ENCODE assay signal across 1 cellular context in the genomic region with DNA sequence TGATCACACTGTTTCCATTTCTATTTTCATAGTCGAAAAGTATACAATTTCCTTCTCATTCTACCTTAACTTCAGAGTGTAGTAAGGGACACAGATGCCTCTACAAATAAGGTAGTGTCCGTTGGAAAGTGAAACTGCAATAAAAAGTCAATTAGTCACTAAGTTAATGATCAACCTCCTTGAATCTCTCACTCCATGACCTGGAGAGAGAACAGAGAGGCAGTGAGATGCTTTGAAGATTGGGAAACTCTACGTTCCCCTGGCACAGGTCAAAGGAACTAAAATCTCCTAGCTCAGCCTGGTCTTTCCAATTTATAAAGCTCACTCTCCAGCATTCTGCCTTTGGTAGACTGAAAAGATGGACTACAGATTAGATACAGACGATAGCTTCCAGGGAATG.
A peak's percentile ranks its signal among the peaks of the same experiment; 100 is the strongest.
TF ChIP-seq lines count a peak whose summit lies in the region.

No MANE protein-coding gene starts in this region.

TF ChIP-seq in GM12878, 131 proteins besides CTCF, POLR2A, EP300 and RAD21 (continued from another document):
- TF ChIP-seq PRDM15 (CRISPR knock-in tag; IDR thresholded peaks at IDR 0.05) (no peak), ZNF217 (IDR thresholded peaks at IDR 0.05) (no peak), MTA2 (IDR thresholded peaks at IDR 0.05; ENCODE audit: low read depth) (peak; percentile 39; the same call in 1 of the 2 replicates), GATAD2B (conservative IDR thresholded peaks at IDR 0.05; ENCODE audit: low read depth) (no peak; the same call in 1 of the 2 replicates), SUPT20H (IDR thresholded peaks at IDR 0.05; ENCODE audit: borderline replicate concordance, control insufficient read depth, low read depth, low read length) (no peak), LARP7 (IDR thresholded peaks at IDR 0.05) (no peak), IRF4 (IDR thresholded peaks at IDR 0.05; ENCODE audit: low read depth, low read length) (no peak), CHD2 (IDR thresholded peaks at IDR 0.05; ENCODE audit: borderline replicate concordance, low read depth, low read length) (no peak), SKIL (IDR thresholded peaks at IDR 0.05; ENCODE audit: low read depth, poor library complexity, severe bottlenecking) (no peak), IKZF1 (conservative IDR thresholded peaks at IDR 0.05) (peak; percentile 41; the same call in 1 of the 2 replicates), ASH2L (IDR thresholded peaks at IDR 0.05; ENCODE audit: borderline replicate concordance, low read depth) (no peak), SUZ12 (IDR thresholded peaks at IDR 0.05; ENCODE audit: unreplicated experiment) (no peak), NR2F1 (conservative IDR thresholded peaks at IDR 0.05) (no peak), RUNX3 (IDR thresholded peaks at IDR 0.05; ENCODE audit: low read length) (no peak), NFXL1 (IDR thresholded peaks at IDR 0.05; ENCODE audit: borderline replicate concordance) (no peak), MXI1 (IDR thresholded peaks at IDR 0.05; ENCODE audit: low read depth, low read length) (no peak), RAD51 (IDR thresholded peaks at IDR 0.05) (no peak), RFX5 (IDR thresholded peaks at IDR 0.05; ENCODE audit: low read depth, low read length) (no peak), NBN (IDR thresholded peaks at IDR 0.05) (no peak), PML (IDR thresholded peaks at IDR 0.05; ENCODE audit: low read length) (no peak)
- TF ChIP-seq, protein P1, sequence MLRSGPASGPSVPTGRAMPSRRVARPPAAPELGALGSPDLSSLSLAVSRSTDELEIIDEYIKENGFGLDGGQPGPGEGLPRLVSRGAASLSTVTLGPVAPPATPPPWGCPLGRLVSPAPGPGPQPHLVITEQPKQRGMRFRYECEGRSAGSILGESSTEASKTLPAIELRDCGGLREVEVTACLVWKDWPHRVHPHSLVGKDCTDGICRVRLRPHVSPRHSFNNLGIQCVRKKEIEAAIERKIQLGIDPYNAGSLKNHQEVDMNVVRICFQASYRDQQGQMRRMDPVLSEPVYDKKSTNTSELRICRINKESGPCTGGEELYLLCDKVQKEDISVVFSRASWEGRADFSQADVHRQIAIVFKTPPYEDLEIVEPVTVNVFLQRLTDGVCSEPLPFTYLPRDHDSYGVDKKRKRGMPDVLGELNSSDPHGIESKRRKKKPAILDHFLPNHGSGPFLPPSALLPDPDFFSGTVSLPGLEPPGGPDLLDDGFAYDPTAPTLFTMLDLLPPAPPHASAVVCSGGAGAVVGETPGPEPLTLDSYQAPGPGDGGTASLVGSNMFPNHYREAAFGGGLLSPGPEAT (IDR thresholded peaks at IDR 0.05; ENCODE audit: low read depth): 0 out of 2 replicates have a peak, but pooled peaks have one; percentile 18
- TF ChIP-seq, protein P2, sequence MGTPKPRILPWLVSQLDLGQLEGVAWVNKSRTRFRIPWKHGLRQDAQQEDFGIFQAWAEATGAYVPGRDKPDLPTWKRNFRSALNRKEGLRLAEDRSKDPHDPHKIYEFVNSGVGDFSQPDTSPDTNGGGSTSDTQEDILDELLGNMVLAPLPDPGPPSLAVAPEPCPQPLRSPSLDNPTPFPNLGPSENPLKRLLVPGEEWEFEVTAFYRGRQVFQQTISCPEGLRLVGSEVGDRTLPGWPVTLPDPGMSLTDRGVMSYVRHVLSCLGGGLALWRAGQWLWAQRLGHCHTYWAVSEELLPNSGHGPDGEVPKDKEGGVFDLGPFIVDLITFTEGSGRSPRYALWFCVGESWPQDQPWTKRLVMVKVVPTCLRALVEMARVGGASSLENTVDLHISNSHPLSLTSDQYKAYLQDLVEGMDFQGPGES (IDR thresholded peaks at IDR 0.05): no peak
